ENCODE assay signal across 1 cellular context in the genomic region with DNA sequence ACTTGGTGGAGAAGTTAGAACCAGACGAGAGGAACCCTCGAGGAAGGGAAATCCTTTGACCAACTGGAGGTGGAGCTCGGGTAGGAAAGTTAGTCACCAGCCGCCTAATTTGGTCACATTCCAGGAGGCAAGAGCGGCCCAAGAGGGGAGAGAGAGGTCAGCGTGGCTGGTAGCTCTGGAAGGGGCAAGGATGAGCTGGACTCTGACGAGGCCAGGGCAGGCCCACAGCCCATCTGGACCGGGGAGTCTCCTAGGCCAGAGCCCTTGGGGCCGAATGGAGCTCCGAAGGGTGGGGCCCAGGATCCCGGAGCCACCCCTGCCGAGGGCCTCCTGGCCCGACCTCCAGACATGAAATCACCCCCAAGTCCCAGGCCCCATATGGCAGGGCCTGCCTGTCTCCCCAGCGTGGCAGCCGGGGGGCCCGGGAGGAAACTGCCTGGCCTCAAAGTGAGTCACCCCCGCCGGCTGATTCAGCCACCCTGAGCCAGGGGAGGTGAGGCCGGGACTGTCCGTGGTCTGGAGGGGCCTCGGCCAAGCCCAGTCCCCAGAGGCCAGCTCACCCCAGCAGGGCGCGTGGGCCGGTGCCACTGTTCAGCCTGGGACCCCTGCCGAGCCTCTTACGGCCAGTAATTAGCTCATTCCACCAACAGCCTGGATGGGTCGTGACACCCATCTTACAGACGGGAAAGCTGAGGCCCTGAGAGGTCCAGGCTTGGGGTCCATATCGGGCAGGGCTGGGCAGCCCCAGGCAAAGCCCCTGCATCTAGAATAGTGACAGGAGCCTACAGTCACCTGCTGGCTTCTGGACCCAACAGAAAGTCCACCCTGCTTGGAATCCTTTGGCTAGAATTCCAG.
TF ChIP-seq lines count a peak whose summit lies in the region.

No MANE protein-coding gene starts in this region.

TF ChIP-seq in A549, 52 proteins besides CTCF, POLR2A, EP300 and RAD21 (continued from another document):
- TF ChIP-seq NFE2L2 (conservative IDR thresholded peaks at IDR 0.05; ENCODE audit: low read length) (no peak), ZSCAN20 (CRISPR knock-in tag; IDR thresholded peaks at IDR 0.05) (no peak), FOSL2 (IDR thresholded peaks at IDR 0.05) (peak; percentile 24; the same call in 1 of the 2 replicates), FOSL2 (CRISPR knock-in tag; IDR thresholded peaks at IDR 0.05) (peak; percentile 85), RNF2 (IDR thresholded peaks at IDR 0.05; ENCODE audit: borderline replicate concordance, low read depth) (no peak), JUNB (IDR thresholded peaks at IDR 0.05) (peak; percentile 22; the same call in 1 of the 2 replicates), GATA3 (IDR thresholded peaks at IDR 0.05; ENCODE audit: borderline replicate concordance) (no peak), SREBF2 (IDR thresholded peaks at IDR 0.05) (no peak), FOSB (CRISPR knock-in tag; IDR thresholded peaks at IDR 0.05) (no peak), BHLHE40 (IDR thresholded peaks at IDR 0.05; ENCODE audit: low read depth, low read length) (no peak), TFCP2L1 (CRISPR knock-in tag; IDR thresholded peaks at IDR 0.05) (no peak), RCOR1 (IDR thresholded peaks at IDR 0.05; ENCODE audit: low read depth, low read length) (no peak), HOXB5 (CRISPR knock-in tag; IDR thresholded peaks at IDR 0.05) (peak; percentile 66; the same call in 1 of the 2 replicates), CHD2 (IDR thresholded peaks at IDR 0.05; ENCODE audit: low read length, partially characterized antibody) (no peak), KDM5A (IDR thresholded peaks at IDR 0.05) (no peak), TP53 (CRISPR knock-in tag; IDR thresholded peaks at IDR 0.05) (no peak), FOXS1 (CRISPR knock-in tag; IDR thresholded peaks at IDR 0.05) (peak; percentile 18; the same call in 1 of the 2 replicates), HOXB13 (CRISPR knock-in tag; IDR thresholded peaks at IDR 0.05; ENCODE audit: low read depth) (peak; percentile 76; the same call in 1 of the 2 replicates), ZFP36 (IDR thresholded peaks at IDR 0.05; ENCODE audit: borderline replicate concordance, partially characterized antibody) (no peak), CEBPB (IDR thresholded peaks at IDR 0.05) (no peak), MAFK (IDR thresholded peaks at IDR 0.05; ENCODE audit: partially characterized antibody) (no peak)
- TF ChIP-seq, protein P1, sequence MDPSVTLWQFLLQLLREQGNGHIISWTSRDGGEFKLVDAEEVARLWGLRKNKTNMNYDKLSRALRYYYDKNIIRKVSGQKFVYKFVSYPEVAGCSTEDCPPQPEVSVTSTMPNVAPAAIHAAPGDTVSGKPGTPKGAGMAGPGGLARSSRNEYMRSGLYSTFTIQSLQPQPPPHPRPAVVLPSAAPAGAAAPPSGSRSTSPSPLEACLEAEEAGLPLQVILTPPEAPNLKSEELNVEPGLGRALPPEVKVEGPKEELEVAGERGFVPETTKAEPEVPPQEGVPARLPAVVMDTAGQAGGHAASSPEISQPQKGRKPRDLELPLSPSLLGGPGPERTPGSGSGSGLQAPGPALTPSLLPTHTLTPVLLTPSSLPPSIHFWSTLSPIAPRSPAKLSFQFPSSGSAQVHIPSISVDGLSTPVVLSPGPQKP (IDR thresholded peaks at IDR 0.05; ENCODE audit: low read depth, low read length), result no peak
- TF ChIP-seq, protein P2, sequence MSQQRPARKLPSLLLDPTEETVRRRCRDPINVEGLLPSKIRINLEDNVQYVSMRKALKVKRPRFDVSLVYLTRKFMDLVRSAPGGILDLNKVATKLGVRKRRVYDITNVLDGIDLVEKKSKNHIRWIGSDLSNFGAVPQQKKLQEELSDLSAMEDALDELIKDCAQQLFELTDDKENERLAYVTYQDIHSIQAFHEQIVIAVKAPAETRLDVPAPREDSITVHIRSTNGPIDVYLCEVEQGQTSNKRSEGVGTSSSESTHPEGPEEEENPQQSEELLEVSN (IDR thresholded peaks at IDR 0.05; ENCODE audit: borderline replicate concordance, low read depth), result peak; percentile 74
- TF ChIP-seq, protein P3, sequence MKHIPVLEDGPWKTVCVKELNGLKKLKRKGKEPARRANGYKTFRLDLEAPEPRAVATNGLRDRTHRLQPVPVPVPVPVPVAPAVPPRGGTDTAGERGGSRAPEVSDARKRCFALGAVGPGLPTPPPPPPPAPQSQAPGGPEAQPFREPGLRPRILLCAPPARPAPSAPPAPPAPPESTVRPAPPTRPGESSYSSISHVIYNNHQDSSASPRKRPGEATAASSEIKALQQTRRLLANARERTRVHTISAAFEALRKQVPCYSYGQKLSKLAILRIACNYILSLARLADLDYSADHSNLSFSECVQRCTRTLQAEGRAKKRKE (CRISPR knock-in tag; IDR thresholded peaks at IDR 0.05; ENCODE audit: low read depth), result peak; percentile 74; the same call in 1 of the 2 replicates
- TF ChIP-seq, protein P4, sequence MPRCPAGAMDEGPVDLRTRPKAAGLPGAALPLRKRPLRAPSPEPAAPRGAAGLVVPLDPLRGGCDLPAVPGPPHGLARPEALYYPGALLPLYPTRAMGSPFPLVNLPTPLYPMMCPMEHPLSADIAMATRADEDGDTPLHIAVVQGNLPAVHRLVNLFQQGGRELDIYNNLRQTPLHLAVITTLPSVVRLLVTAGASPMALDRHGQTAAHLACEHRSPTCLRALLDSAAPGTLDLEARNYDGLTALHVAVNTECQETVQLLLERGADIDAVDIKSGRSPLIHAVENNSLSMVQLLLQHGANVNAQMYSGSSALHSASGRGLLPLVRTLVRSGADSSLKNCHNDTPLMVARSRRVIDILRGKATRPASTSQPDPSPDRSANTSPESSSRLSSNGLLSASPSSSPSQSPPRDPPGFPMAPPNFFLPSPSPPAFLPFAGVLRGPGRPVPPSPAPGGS (IDR thresholded peaks at IDR 0.05), result no peak
